In genomic region chr19:32362318-32362691, GRCh38 we compare ENCODE assay signal across 21 cellular contexts. TPM values are rescaled to one million over a fixed set of nuclear protein-coding genes. Genes with fewer than 3 reads are reported as not detected.
DNase-seq lines count a peak whose midpoint lies in the region; ATAC-seq, FAIRE-seq and TF ChIP-seq lines count a peak whose summit lies in the region.
"Had no signal": no experiment of that assay in that cellular context is flagged by ENCODE, and none has a peak within 500 bp of the region (broad histone marks: within the 10 kb centered on the region; RNA-seq: fewer than 3 reads in every experiment).

No MANE protein-coding gene starts in this region.

- H3K36me3 ChIP-seq in SK-N-MC (ENCODE audit: insufficient read depth, low read length): peaks cover 86% of the 10 kb centered on the region
- H3K36me3 ChIP-seq in trophoblast cell (ENCODE audit: control insufficient read depth in 1 of 2, insufficient read depth in 2 of 2, low read length in 2 of 2): peaks cover 4% of the 10 kb centered on the region in 2 experiments
- peaks cover 49% of the 10 kb centered on the region for H3K36me3 ChIP-seq in upper lobe of right lung
- H3K36me3 ChIP-seq: uterus had no signal

- no peaks in the 10 kb centered on the region for H3K79me2 ChIP-seq in trophoblast cell (ENCODE audit: control insufficient read depth, insufficient read depth, low read length, poor library complexity)

- no peak overlapping the region for H4K91ac ChIP-seq in trophoblast cell (ENCODE audit: low read depth, low read length)

- H3K9me3 ChIP-seq in SK-N-MC (ENCODE audit: low read depth, low read length) (no peaks in the 10 kb centered on the region), trophoblast cell (ENCODE audit: insufficient read depth, low read depth, low read length) (no peaks in the 10 kb centered on the region), upper lobe of right lung (no peaks in the 10 kb centered on the region)
- H3K9me3 ChIP-seq: uterus had no signal

- TF ChIP-seq CTCF in coronary artery (IDR thresholded peaks at IDR 0.05): no peak
- TF ChIP-seq CTCF in upper lobe of right lung (IDR thresholded peaks at IDR 0.05): no peak

- H3K27ac ChIP-seq in SK-N-MC (peak overlapping the region; percentile 42), coronary artery (peak overlapping the region; percentile 61 to 87), trophoblast cell (ENCODE audit: low read depth, low read length) (no peak overlapping the region), upper lobe of right lung (peak overlapping the region; percentile 52)
- H3K27ac ChIP-seq: KMS-11, uterus had no signal

- no peak overlapping the region for H3K4ac ChIP-seq in trophoblast cell (ENCODE audit: low read depth, low read length)

- WGBS in trophoblast cell (ENCODE audit: extremely low coverage, insufficient coverage, insufficient read length): no CpG with 5 or more reads among the region's 5 CpGs

- H2AFZ ChIP-seq in trophoblast cell (ENCODE audit: insufficient read depth, low read length, poor library complexity): no peak overlapping the region

- no peak overlapping the region for H3K23ac ChIP-seq in trophoblast cell (ENCODE audit: low read length)

- H3K9ac ChIP-seq in SK-N-MC (ENCODE audit: insufficient read length): no peak overlapping the region
- no peak overlapping the region for H3K9ac ChIP-seq in trophoblast cell (ENCODE audit: low read length)
- H3K9ac ChIP-seq: KMS-11 had no signal

- no peak overlapping the region for H2BK120ac ChIP-seq in trophoblast cell (ENCODE audit: insufficient read depth, low read length, poor library complexity)

- H2BK5ac ChIP-seq in trophoblast cell (ENCODE audit: low read depth, low read length, poor library complexity): no peak overlapping the region

- no peak overlapping the region for H2AK5ac ChIP-seq in trophoblast cell (ENCODE audit: low read length)

- no peak overlapping the region for H4K12ac ChIP-seq in trophoblast cell (ENCODE audit: low read depth, low read length)

- H3K4me3 ChIP-seq in SK-N-MC (no peak overlapping the region), coronary artery (no peak overlapping the region), trophoblast cell (ENCODE audit: low read depth, low read length) (no peak overlapping the region), upper lobe of right lung (no peak overlapping the region)
- H3K4me3 ChIP-seq: uterus had no signal

- intact Hi-C loops in upper lobe of right lung (cut with DNase I): no loop called here

- no peaks in the 10 kb centered on the region for H3K4me1 ChIP-seq in trophoblast cell (ENCODE audit: control insufficient read depth in 1 of 2, insufficient read depth in 2 of 2, low read length in 2 of 2)
- peaks cover 6% of the 10 kb centered on the region for H3K4me1 ChIP-seq in upper lobe of right lung
- H3K4me1 ChIP-seq: uterus had no signal

- no peak overlapping the region for H3K14ac ChIP-seq in trophoblast cell (ENCODE audit: low read length)

- no peak for FAIRE-seq in H54 (lab: Jason Lieb, UNC)

- no peak overlapping the region for H4K8ac ChIP-seq in trophoblast cell (ENCODE audit: low read depth, low read length)

- no peak overlapping the region for H2BK12ac ChIP-seq in trophoblast cell (ENCODE audit: low read length)

- TF ChIP-seq POLR2A in H54 (IDR thresholded peaks at IDR 0.05; ENCODE audit: low read depth, low read length): no peak

- H3K4me2 ChIP-seq in trophoblast cell (ENCODE audit: low read length): no peak overlapping the region
- H3K4me2 ChIP-seq: KMS-11 had no signal

- H3K79me1 ChIP-seq in trophoblast cell (ENCODE audit: low read length): no peaks in the 10 kb centered on the region

- H3K27me3 ChIP-seq in trophoblast cell (ENCODE audit: insufficient read depth, low read length): no peaks in the 10 kb centered on the region
- no peaks in the 10 kb centered on the region for H3K27me3 ChIP-seq in upper lobe of right lung
- H3K27me3 ChIP-seq: uterus had no signal

- no peak for DNase-seq in SK-N-MC (ENCODE audit: low read depth, low spot score)
- DNase-seq in coronary artery (ENCODE audit: low spot score): no peak
- DNase-seq in trophoblast cell: peak; percentile 47 to 81
- DNase-seq in upper lobe of right lung: no peak
- DNase-seq in H54 (ENCODE audit: insufficient read length, low spot score): no peak
- no peak for DNase-seq in SKM-1 (lab: John Stamatoyannopoulos, UW; ENCODE audit: unreplicated experiment)
- DNase-seq: activated CD4-positive, alpha-beta T cell treated with anti-CD3 and anti-CD28 coated beads for 1 hour; activated gamma-delta T cell; CD4-positive, CD25-positive, alpha-beta regulatory T cell; effector memory CD4-positive, alpha-beta T cell; erythroblast; head of caudate nucleus; NCI-H1417; NCI-H345; NCI-H774; stimulated activated naive CD4-positive, alpha-beta T cell treated with Interleukin-2 at 50 U/mL for 16 hours; T-helper 17 cell; uterus had no signal

- no peak overlapping the region for H3K18ac ChIP-seq in trophoblast cell (ENCODE audit: low read length)

- no peak for ATAC-seq in upper lobe of right lung
- ATAC-seq in GM19467 (IDR thresholded peaks at IDR 0.05; ENCODE audit: unreplicated experiment): no peak
- ATAC-seq: HCT116, T-helper 17 cell had no signal

RNA-seq across cellular contexts. Expression of gene ZNF507, which starts 16.9 kb away (rescaled TPM):
- 7.2 and 7.7 TPM in 2 replicates for polyA plus RNA-seq in trophoblast cell (2013)
- total RNA-seq in upper lobe of right lung: 22.3 TPM

RNA-seq across cellular contexts. Expression of gene DPY19L3, which starts 43.3 kb away (rescaled TPM):
- 20.7 and 21.1 TPM in 2 replicates for polyA plus RNA-seq in trophoblast cell (2013)
- 36.1 TPM for total RNA-seq in upper lobe of right lung

Comparison
In these comparisons a context has a peak if more than half of its experiments do, and no peak if none do; other contexts are left out.
1. DNase-seq: peak in trophoblast cell (2 of 2); none in SK-N-MC (single experiment), coronary artery (single experiment), upper lobe of right lung (single experiment), H54 (single experiment) and SKM-1 (single experiment).